Comparison of ENCODE assay signal across 7 cellular contexts in the genomic region with DNA sequence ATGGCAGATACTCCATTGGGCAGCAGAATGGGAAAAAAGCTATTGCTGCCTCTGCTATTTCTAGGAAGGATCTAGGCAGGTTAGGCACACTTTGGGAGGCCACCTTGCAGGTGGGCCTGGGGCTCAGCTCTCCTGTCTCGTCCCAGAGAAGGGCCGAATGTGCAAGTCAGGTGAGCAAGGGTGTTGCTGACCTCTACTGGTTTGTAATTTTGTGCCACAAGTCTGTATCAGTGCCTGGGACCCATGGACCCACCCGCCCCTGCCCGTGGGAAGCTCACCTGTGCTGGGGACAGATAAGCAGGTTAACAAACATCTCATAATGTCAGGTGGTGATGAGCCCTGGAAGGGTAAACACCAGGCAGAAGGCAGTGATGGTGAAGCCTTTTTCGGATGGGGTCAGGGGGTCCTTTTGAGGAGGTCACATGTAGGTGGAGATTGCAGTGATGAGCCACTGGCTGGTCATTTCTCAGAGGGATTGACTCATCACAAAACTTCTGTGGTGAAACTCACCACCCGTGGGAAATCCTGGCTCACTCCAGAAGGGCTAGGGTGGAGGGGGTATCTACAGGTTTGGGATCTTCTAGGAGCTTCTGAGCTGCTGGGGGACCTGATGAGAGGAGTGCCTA.
DNase-seq lines count a peak whose midpoint lies in the region; ATAC-seq and TF ChIP-seq lines count a peak whose summit lies in the region.

No MANE protein-coding gene starts in this region.

- intact Hi-C loops in lower leg skin (cut with DNase I; ENCODE audit: low total_unique reads): loop anchor here (5.0 kb wide), 3 partner anchors 46 to 286 kb away; no protein-coding TSS in a partner anchor

- no peak for TF ChIP-seq POLR2A in lower leg skin (IDR thresholded peaks at IDR 0.05)

- TF ChIP-seq CTCF in GM12865 (IDR thresholded peaks at IDR 0.05; ENCODE audit: insufficient read depth, low read depth, low read length, missing control alignments): peak; percentile 19
- no peak for TF ChIP-seq CTCF in lower leg skin (IDR thresholded peaks at IDR 0.05)

- H3K4me3 ChIP-seq in GM12865 (ENCODE audit: low read depth, low read length): no peak overlapping the region
- H3K4me3 ChIP-seq in lower leg skin (ENCODE audit: low read depth, poor library complexity, severe bottlenecking): no peak overlapping the region

- ATAC-seq in GM19324 (IDR thresholded peaks at IDR 0.05; ENCODE audit: low FRiP score, unreplicated experiment) (no peak), GM18858 (IDR thresholded peaks at IDR 0.05; ENCODE audit: unreplicated experiment) (no peak)

- DNase-seq in GM12865 (ENCODE audit: low read depth): peak; percentile 81
- DNase-seq in HCEC 1CT: peak; percentile 46
- DNase-seq in activated CD4-positive, alpha-beta T cell treated with anti-CD3 and anti-CD28 coated beads, Interleukin-2, amount 50 U/mL, for 48 hours: peak; percentile 41 to 61
- peak; percentile 18 to 86 for DNase-seq in lower leg skin (ENCODE audit: low spot score in 2 of 2)
- no peak for DNase-seq in HUDEP-2 (lab: John Stamatoyannopoulos, UW; ENCODE audit: unreplicated experiment in 76 of 76)

- WGBS in lower leg skin, 2 donors: 60 to 71% methylated on average over 6 of the region's 6 CpGs

Comparison
In these comparisons a context has a peak if more than half of its experiments do, and no peak if none do; other contexts are left out.
1. DNase-seq: peak in GM12865 (single experiment), HCEC 1CT (single experiment), activated CD4-positive, alpha-beta T cell treated with anti-CD3 and anti-CD28 coated beads, Interleukin-2, amount 50 U/mL, for 48 hours (2 of 2) and lower leg skin (2 of 2); none in HUDEP-2 (0 of 76).